In the genomic region with DNA sequence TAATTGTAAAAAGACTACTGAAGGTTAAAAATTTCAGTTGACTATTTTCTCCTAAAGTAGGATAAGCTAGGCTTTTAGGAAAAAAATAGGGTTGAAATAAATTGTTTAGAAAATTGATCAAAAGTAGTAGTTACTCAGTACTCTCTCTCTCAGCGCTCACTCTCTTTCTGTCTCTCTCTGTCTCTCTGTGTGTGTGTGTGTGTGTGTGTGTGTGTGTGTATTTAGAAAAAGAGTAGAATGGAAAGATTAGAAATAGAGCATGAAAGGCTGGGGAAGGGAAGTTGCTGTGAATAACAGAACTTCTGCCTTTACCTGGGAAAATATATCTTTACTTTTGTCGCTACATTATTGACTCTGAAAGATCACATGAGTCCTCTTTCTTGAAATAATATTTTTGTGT, we compare ENCODE assay signal across 19 cellular contexts. TPM values are rescaled to one million over a fixed set of nuclear protein-coding genes. Genes with fewer than 3 reads are reported as not detected.
DNase-seq lines count a peak whose midpoint lies in the region; ATAC-seq and TF ChIP-seq lines count a peak whose summit lies in the region.
"Had no signal": no experiment of that assay in that cellular context is flagged by ENCODE, and none has a peak within 500 bp of the region (broad histone marks: within the 10 kb centered on the region; RNA-seq: fewer than 3 reads in every experiment).

No MANE protein-coding gene starts in this region.

- 97 to 100% methylated on average over 2 of the region's 2 CpGs for WGBS in heart right ventricle, 2 donors
- 37 to 82% (median 57%) methylated on average over 2 of the region's 2 CpGs for WGBS in stomach, 5 donors

- no peaks in the 10 kb centered on the region for H3K36me3 ChIP-seq in cardiac muscle cell
- no peaks in the 10 kb centered on the region for H3K36me3 ChIP-seq in heart right ventricle
- no peaks in the 10 kb centered on the region for H3K36me3 ChIP-seq in stomach
- no peaks in the 10 kb centered on the region for H3K36me3 ChIP-seq in WERI-Rb-1

- H3K27ac ChIP-seq in cardiac muscle cell (peak overlapping the region; percentile 18), heart right ventricle (no peak overlapping the region), stomach (no peak overlapping the region), WERI-Rb-1 (no peak overlapping the region)
- H3K27ac ChIP-seq: C4-2B had no signal

- no peaks in the 10 kb centered on the region for H3K36me3 Mint-ChIP-seq in activated B cell treated with CpG ODN at 0.5 μM for 24 hours (ENCODE audit: low read depth)
- H3K36me3 Mint-ChIP-seq in mesothelial cell of epicardium = no peaks in the 10 kb centered on the region
- peaks cover 4 to 7% of the 10 kb centered on the region in 2 donors for H3K36me3 Mint-ChIP-seq in stimulated activated naive B cell treated with anti-CD40 and anti-IgM and Interleukin-4, amounts not matched to agents 10 μg/mL and 1 μg/mL and 100 μg/mL, for 72 hours

- H3K4me3 ChIP-seq in cardiac muscle cell = no peak overlapping the region
- no peak overlapping the region for H3K4me3 ChIP-seq in heart right ventricle
- no peak overlapping the region for H3K4me3 ChIP-seq in stomach
- no peak overlapping the region for H3K4me3 ChIP-seq in WERI-Rb-1 (ENCODE audit: low read depth, low read length)

- TF ChIP-seq POLR2A in stomach (IDR thresholded peaks at IDR 0.05) = no peak

- H3K27ac Mint-ChIP-seq in activated B cell treated with CpG ODN at 0.5 μM for 24 hours (peak overlapping the region; percentile 63), mesothelial cell of epicardium (peak overlapping the region; percentile 72)
- peak overlapping the region; percentile 66 for H3K27ac Mint-ChIP-seq in stimulated activated naive B cell treated with anti-CD40 and anti-IgM and Interleukin-4, amounts not matched to agents 10 μg/mL and 1 μg/mL and 100 μg/mL, for 72 hours

- TF ChIP-seq CTCF in cardiac muscle cell (IDR thresholded peaks at IDR 0.05; ENCODE audit: low read depth, low read length) = no peak
- no peak for TF ChIP-seq CTCF in heart right ventricle (IDR thresholded peaks at IDR 0.05)
- no peak for TF ChIP-seq CTCF in activated B cell treated with CpG ODN at 0.5 μM for 24 hours (IDR thresholded peaks at IDR 0.05)
- no peak for TF ChIP-seq CTCF in mesothelial cell of epicardium (IDR thresholded peaks at IDR 0.05; ENCODE audit: unreplicated experiment)
- no peak for TF ChIP-seq CTCF in stomach (IDR thresholded peaks at IDR 0.05)
- no peak for TF ChIP-seq CTCF in WERI-Rb-1 (IDR thresholded peaks at IDR 0.05; ENCODE audit: low read depth, low read length)

- ATAC-seq in heart right ventricle (no peak), activated B cell treated with CpG ODN at 0.5 μM for 24 hours (ENCODE audit: low read depth) (no peak)
- no peak for ATAC-seq in stimulated activated naive B cell treated with anti-CD40 and anti-IgM and Interleukin-4, amounts not matched to agents 10 μg/mL and 1 μg/mL and 100 μg/mL, for 72 hours (replicated peaks)

- intact Hi-C loops in heart right ventricle (cut with DNase I) = no loop called here
- intact Hi-C loops in activated B cell treated with CpG ODN at 0.5 μM for 24 hours (cut with micrococcal nuclease) = loop anchor here (10.0 kb wide), 1 partner anchor 943 kb away; the partner anchor contains the start of gene SAMD8
- intact Hi-C loops in stomach (cut with DNase I; ENCODE audit: low total_unique reads) = no loop called here

- H3K9me3 ChIP-seq in cardiac muscle cell (ENCODE audit: low read depth) (no peaks in the 10 kb centered on the region), heart right ventricle (no peaks in the 10 kb centered on the region), stomach (no peaks in the 10 kb centered on the region), WERI-Rb-1 (ENCODE audit: severe bottlenecking) (no peaks in the 10 kb centered on the region)

- no peaks in the 10 kb centered on the region for H3K27me3 ChIP-seq in cardiac muscle cell
- no peaks in the 10 kb centered on the region for H3K27me3 ChIP-seq in heart right ventricle
- no peaks in the 10 kb centered on the region for H3K27me3 ChIP-seq in stomach
- H3K27me3 ChIP-seq in WERI-Rb-1 (ENCODE audit: insufficient read depth, low read depth, severe bottlenecking) = no peaks in the 10 kb centered on the region

- no peak overlapping the region for H3K4me3 Mint-ChIP-seq in activated B cell treated with CpG ODN at 0.5 μM for 24 hours
- H3K4me3 Mint-ChIP-seq in mesothelial cell of epicardium = no peak overlapping the region
- peak overlapping the region; percentile 14 to 36 for H3K4me3 Mint-ChIP-seq in stimulated activated naive B cell treated with anti-CD40 and anti-IgM and Interleukin-4, amounts not matched to agents 10 μg/mL and 1 μg/mL and 100 μg/mL, for 72 hours

- POLR2A ChIA-PET in activated B cell treated with CpG ODN at 0.5 μM for 24 hours (lab: Charles Lee) = interaction anchor here (0.6 to 2.1 kb wide), 2 partner anchors 21 to 144 kb away, joined by 3 to 9 read pairs; partner anchors contain the start of genes ADK and AP3M1

- CTCF ChIA-PET in activated B cell treated with CpG ODN at 0.5 μM for 24 hours (lab: Charles Lee) = no interaction called here

- H3K4me1 ChIP-seq in cardiac muscle cell (ENCODE audit: low read depth) (peaks cover 14% of the 10 kb centered on the region), heart right ventricle (peaks cover 0 to 34% (median 10%) of the 10 kb centered on the region in 9 donors), stomach (peaks cover 0 to 37% (median 18%) of the 10 kb centered on the region in 4 donors)

- H3K9me3 Mint-ChIP-seq in activated B cell treated with CpG ODN at 0.5 μM for 24 hours (no peaks in the 10 kb centered on the region), mesothelial cell of epicardium (no peaks in the 10 kb centered on the region)
- H3K9me3 Mint-ChIP-seq in stimulated activated naive B cell treated with anti-CD40 and anti-IgM and Interleukin-4, amounts not matched to agents 10 μg/mL and 1 μg/mL and 100 μg/mL, for 72 hours = peaks cover 0 to 1% of the 10 kb centered on the region in 2 donors

- DNase-seq in cardiac muscle cell (ENCODE audit: low read depth in 1 of 2, low spot score in 1 of 2) = no peak
- DNase-seq in heart right ventricle = no peak
- no peak for DNase-seq in activated B cell treated with CpG ODN at 0.5 μM for 24 hours
- DNase-seq in mesothelial cell of epicardium (ENCODE audit: low spot score in 2 of 2, unreplicated experiment in 2 of 2) = no peak
- DNase-seq in stimulated activated naive B cell treated with anti-CD40 and anti-IgM and Interleukin-4, amounts not matched to agents 10 μg/mL and 1 μg/mL and 100 μg/mL, for 72 hours = no peak
- DNase-seq in stomach = no peak
- DNase-seq in NCI-H748 treated with DMSO at 0.1 percent for 48 hours (lab: John Stamatoyannopoulos, UW) = no peak
- no peak for DNase-seq in WERI-Rb-1
- DNase-seq: AML-193, DMS53, GF-D8, MM.1S, NCI-H1092 treated with DMSO at 0.1 percent for 48 hours, NCI-H1436 treated with DMSO at 0.1 percent for 48 hours, NCI-H2029, NCI-H226, NCI-H524, Right ventricle myocardium superior had no signal

- TF ChIP-seq EP300 in stomach (IDR thresholded peaks at IDR 0.05) = no peak

- H3K27me3 Mint-ChIP-seq in activated B cell treated with CpG ODN at 0.5 μM for 24 hours = no peaks in the 10 kb centered on the region
- no peaks in the 10 kb centered on the region for H3K27me3 Mint-ChIP-seq in mesothelial cell of epicardium (ENCODE audit: low read depth)
- no peaks in the 10 kb centered on the region for H3K27me3 Mint-ChIP-seq in stimulated activated naive B cell treated with anti-CD40 and anti-IgM and Interleukin-4, amounts not matched to agents 10 μg/mL and 1 μg/mL and 100 μg/mL, for 72 hours

- peaks cover 54% of the 10 kb centered on the region for H3K4me1 Mint-ChIP-seq in activated B cell treated with CpG ODN at 0.5 μM for 24 hours
- H3K4me1 Mint-ChIP-seq in mesothelial cell of epicardium = peaks cover 18% of the 10 kb centered on the region
- H3K4me1 Mint-ChIP-seq in stimulated activated naive B cell treated with anti-CD40 and anti-IgM and Interleukin-4, amounts not matched to agents 10 μg/mL and 1 μg/mL and 100 μg/mL, for 72 hours = peaks cover 20 to 44% of the 10 kb centered on the region in 2 donors

RNA-seq across cellular contexts. Expression of gene ADK, which starts 20.6 kb away (rescaled TPM):
- total RNA-seq in cardiac muscle cell (20.4 and 24.8 TPM in 2 replicates), heart right ventricle (10 to 100 TPM; 25.5 to 50.0 (median 40.1) TPM), activated B cell treated with CpG ODN at 0.5 μM for 24 hours (46.1 and 47.5 TPM in 2 replicates), mesothelial cell of epicardium (25.0 to 26.2 TPM (median 26.2 TPM) in 3 replicates), stomach (10 to 100 TPM in 4 of 5 donors, 1 to 10 TPM in 1; 7.2 to 66.1 (median 35.2) TPM)
- polyA plus RNA-seq in cardiac muscle cell (57.4 and 73.8 TPM in 2 replicates), heart right ventricle (10 to 100 TPM; 13.0 to 38.8 TPM), stomach (10 to 100 TPM; 13.5 to 18.6 (median 16.7) TPM)

RNA-seq across cellular contexts. Expression of gene AP3M1, which starts 21.0 kb away (rescaled TPM):
- total RNA-seq in cardiac muscle cell (21.8 and 25.7 TPM in 2 replicates), heart right ventricle (10 to 100 TPM; 23.8 to 33.2 (median 28.5) TPM), activated B cell treated with CpG ODN at 0.5 μM for 24 hours (55.9 and 61.7 TPM in 2 replicates), mesothelial cell of epicardium (47.6 to 49.4 TPM (median 48.7 TPM) in 3 replicates), stomach (10 to 100 TPM in 2 of 5 donors, 1 to 10 TPM in 3; 3.5 to 28.1 (median 9.9) TPM)
- polyA plus RNA-seq in cardiac muscle cell (32.6 and 43.8 TPM in 2 replicates), heart right ventricle (10 to 100 TPM in 1 of 2 donors, 1 to 10 TPM in 1; 6.6 to 14.7 TPM), stomach (10 to 100 TPM in 2 of 3 donors, 1 to 10 TPM in 1; 8.6 to 14.1 (median 13.0) TPM)

Comparison
In these comparisons a context has a peak if more than half of its experiments do, and no peak if none do; other contexts are left out.
1. H3K4me3 Mint-ChIP-seq: peak in stimulated activated naive B cell treated with anti-CD40 and anti-IgM and Interleukin-4, amounts not matched to agents 10 μg/mL and 1 μg/mL and 100 μg/mL, for 72 hours (2 of 2); none in activated B cell treated with CpG ODN at 0.5 μM for 24 hours (single experiment) and mesothelial cell of epicardium (single experiment).
2. Peak in every context shown above with its lines, with median percentiles within 50 percentile points of each other: H3K27ac Mint-ChIP-seq.